20 cellular contexts compared by ENCODE assay signal in genomic region chr2:29317801-29318485, GRCh38.
A peak's percentile ranks its signal among the peaks of the same experiment; 100 is the strongest.
DNase-seq lines count a peak whose midpoint lies in the region; ATAC-seq, FAIRE-seq and TF ChIP-seq lines count a peak whose summit lies in the region.
"Had no signal": no experiment of that assay in that cellular context is flagged by ENCODE, and none has a peak within 500 bp of the region (broad histone marks: within the 10 kb centered on the region; RNA-seq: fewer than 3 reads in every experiment).

No MANE protein-coding gene starts in this region.

- no peak overlapping the region for H3K4me2 ChIP-seq in smooth muscle cell
- H3K4me2 ChIP-seq: SK-N-SH had no signal

- no peaks in the 10 kb centered on the region for H3K9me3 Mint-ChIP-seq in T-helper 2 cell treated with Interferon-gamma antibody and Interleukin-4, amounts not matched to agents 5 μg/mL and 100 μg/mL, for 36 hours
- H3K9me3 Mint-ChIP-seq: CD4-positive, alpha-beta T cell had no signal

- H3K4me3 ChIP-seq in bronchial epithelial cell (ENCODE audit: low read depth, low read length) (no peak overlapping the region), smooth muscle cell (no peak overlapping the region)
- H3K4me3 ChIP-seq: GM12878, K562 had no signal

- H3K4me1 ChIP-seq in smooth muscle cell (ENCODE audit: low read depth): peaks cover 4% of the 10 kb centered on the region

- no peak overlapping the region for H3K9ac ChIP-seq in smooth muscle cell (ENCODE audit: low read depth)
- H3K9ac ChIP-seq: SK-N-SH had no signal

- no peak for DNase-seq in T-helper 2 cell treated with Interferon-gamma antibody and Interleukin-4, amounts not matched to agents 5 μg/mL and 100 μg/mL, for 36 hours (ENCODE audit: low spot score)
- no peak for DNase-seq in T-helper 2 cell
- DNase-seq in NCI-H510A treated with DMSO at 0.1 percent for 48 hours (lab: John Stamatoyannopoulos, UW): peak; percentile 77
- peak; percentile 4 for DNase-seq in bronchial epithelial cell (ENCODE audit: low read depth)
- DNase-seq in pons (ENCODE audit: low spot score): peak; percentile 32
- no peak for DNase-seq in smooth muscle cell (lab: John Stamatoyannopoulos, UW; ENCODE audit: unreplicated experiment)
- no peak for DNase-seq in HT-29 (ENCODE audit: low spot score)
- DNase-seq: Calu3; CD4-positive, alpha-beta T cell; DMS79; GOT3; NCI-H1105 treated with DMSO at 0.1 percent for 48 hours; NCI-H187; NCI-H446 treated with DMSO at 0.1 percent for 48 hours; OCI-M1; SK-N-SH had no signal

- H3K36me3 ChIP-seq in bronchial epithelial cell (ENCODE audit: control insufficient read depth, insufficient read depth, low read length) (no peaks in the 10 kb centered on the region), smooth muscle cell (ENCODE audit: low read depth) (no peaks in the 10 kb centered on the region)

- no peaks in the 10 kb centered on the region for H3K79me2 ChIP-seq in smooth muscle cell (ENCODE audit: low read depth)

- TF ChIP-seq CTCF in bronchial epithelial cell (IDR thresholded peaks at IDR 0.05; ENCODE audit: insufficient read depth, low read length, severe bottlenecking) (no peak), smooth muscle cell (IDR thresholded peaks at IDR 0.05; ENCODE audit: borderline replicate concordance, insufficient read depth, poor library complexity, severe bottlenecking) (no peak)

- no peaks in the 10 kb centered on the region for H4K20me1 ChIP-seq in smooth muscle cell (ENCODE audit: low read depth)

- peaks cover 46% of the 10 kb centered on the region for H3K4me1 Mint-ChIP-seq in T-helper 2 cell treated with Interferon-gamma antibody and Interleukin-4, amounts not matched to agents 5 μg/mL and 100 μg/mL, for 36 hours (ENCODE audit: low read depth)

- peaks cover 10% of the 10 kb centered on the region for H3F3A ChIP-seq in smooth muscle cell (ENCODE audit: low read depth)

- peaks cover 3% of the 10 kb centered on the region for H3K27me3 Mint-ChIP-seq in T-helper 2 cell treated with Interferon-gamma antibody and Interleukin-4, amounts not matched to agents 5 μg/mL and 100 μg/mL, for 36 hours (ENCODE audit: low read depth)

- H3K9me3 ChIP-seq in smooth muscle cell (replicated peaks; ENCODE audit: low read depth): no peaks in the 10 kb centered on the region
- H3K9me3 ChIP-seq: SK-N-SH had no signal

- WGBS in smooth muscle cell (ENCODE audit: low lambda C conversion rate): 90% methylated on average over 8 of the region's 8 CpGs

- H3K36me3 Mint-ChIP-seq in T-helper 2 cell treated with Interferon-gamma antibody and Interleukin-4, amounts not matched to agents 5 μg/mL and 100 μg/mL, for 36 hours (ENCODE audit: low read depth): no peaks in the 10 kb centered on the region

- H2AFZ ChIP-seq in smooth muscle cell (ENCODE audit: low read depth): no peak overlapping the region

- no peak overlapping the region for H3K27ac ChIP-seq in smooth muscle cell (ENCODE audit: low read depth)
- H3K27ac ChIP-seq: HL-60 had no signal

- peak overlapping the region; percentile 38 for H3K27ac Mint-ChIP-seq in T-helper 2 cell treated with Interferon-gamma antibody and Interleukin-4, amounts not matched to agents 5 μg/mL and 100 μg/mL, for 36 hours
- H3K27ac Mint-ChIP-seq: CD4-positive, alpha-beta T cell had no signal

- ATAC-seq in HG03159 (IDR thresholded peaks at IDR 0.05; ENCODE audit: unreplicated experiment): no peak
- ATAC-seq: K562 had no signal

- H3K27me3 ChIP-seq in bronchial epithelial cell (ENCODE audit: control insufficient read depth, insufficient read depth, low read length) (peaks cover 7% of the 10 kb centered on the region), smooth muscle cell (ENCODE audit: low read depth) (peaks cover 10% of the 10 kb centered on the region)

- FAIRE-seq in bronchial epithelial cell (lab: Jason Lieb, UNC): no peak
- FAIRE-seq: GM12878, K562 had no signal

- H3K4me3 Mint-ChIP-seq in T-helper 2 cell treated with Interferon-gamma antibody and Interleukin-4, amounts not matched to agents 5 μg/mL and 100 μg/mL, for 36 hours: no peak overlapping the region
- H3K4me3 Mint-ChIP-seq: CD4-positive, alpha-beta T cell had no signal

Comparison
In these comparisons a context has a peak if more than half of its experiments do, and no peak if none do; other contexts are left out.
1. DNase-seq: peak in NCI-H510A treated with DMSO at 0.1 percent for 48 hours (single experiment), bronchial epithelial cell (single experiment) and pons (single experiment); none in T-helper 2 cell treated with Interferon-gamma antibody and Interleukin-4, amounts not matched to agents 5 μg/mL and 100 μg/mL, for 36 hours (single experiment), T-helper 2 cell (0 of 5), smooth muscle cell (single experiment) and HT-29 (single experiment).